In genomic region chr10:134205-134742, GRCh38 we compare ENCODE assay signal across 8 cellular contexts. TPM values are rescaled to one million over a fixed set of nuclear protein-coding genes. Genes with fewer than 3 reads are reported as not detected.
DNase-seq lines count a peak whose midpoint lies in the region; ATAC-seq and TF ChIP-seq lines count a peak whose summit lies in the region.

No MANE protein-coding gene starts in this region.

- peaks cover 16% of the 10 kb centered on the region for H3K4me1 ChIP-seq in neural progenitor cell

- H3K9me3 ChIP-seq in neural progenitor cell (ENCODE audit: low read depth) = no peaks in the 10 kb centered on the region

- H3K27ac Mint-ChIP-seq in neural progenitor cell = peak overlapping the region; percentile 98

- DNase-seq in ELF-1 (ENCODE audit: low read depth, low spot score) = peak; percentile 45
- peak in 1 of 2 experiments; percentile 61 for DNase-seq in erythroblast (lab: John Stamatoyannopoulos, UW)
- DNase-seq in neural progenitor cell (ENCODE audit: low spot score) = peak; percentile 55
- DNase-seq in activated CD4-positive, CD25-positive, alpha-beta regulatory T cell treated with anti-CD3 and anti-CD28 coated beads, Interleukin-2, amount 50 U/mL, for 72 hours = no peak
- DNase-seq in effector CD4-positive, alpha-beta T cell = no peak

- H3K4me3 ChIP-seq in neural progenitor cell = peak overlapping the region; percentile 93

- peaks cover 36% of the 10 kb centered on the region for H4K20me1 ChIP-seq in neural progenitor cell (ENCODE audit: low read depth)

- peaks cover 38% of the 10 kb centered on the region for H3K4me1 Mint-ChIP-seq in neural progenitor cell

- H3K27ac ChIP-seq in VCaP (peak overlapping the region; percentile 97), neural progenitor cell (no peak overlapping the region)

- H3K27me3 ChIP-seq in neural progenitor cell = peaks cover 20% of the 10 kb centered on the region

- peak overlapping the region; percentile 97 for H3K4me3 Mint-ChIP-seq in neural progenitor cell

- no peaks in the 10 kb centered on the region for H3F3A ChIP-seq in neural progenitor cell (ENCODE audit: low read depth)

- TF ChIP-seq CTCF in VCaP (conservative IDR thresholded peaks at IDR 0.05) = no peak
- no peak for TF ChIP-seq CTCF in neural progenitor cell (IDR thresholded peaks at IDR 0.05)

- peaks cover 8% of the 10 kb centered on the region for H3K27me3 Mint-ChIP-seq in neural progenitor cell (ENCODE audit: insufficient read depth, low read depth)

- ATAC-seq in GM19397 (IDR thresholded peaks at IDR 0.05; ENCODE audit: unreplicated experiment) = peak; percentile 13
- peak; percentile 20 for ATAC-seq in HG03460 (IDR thresholded peaks at IDR 0.05; ENCODE audit: unreplicated experiment)

- H3K9ac ChIP-seq in neural progenitor cell = peak overlapping the region; percentile 52

- H3K79me2 ChIP-seq in neural progenitor cell (ENCODE audit: low read depth) = peaks cover 55% of the 10 kb centered on the region

- H2AFZ ChIP-seq in neural progenitor cell (replicated peaks) = peak overlapping the region; percentile 98

- H3K9me3 Mint-ChIP-seq in neural progenitor cell = no peaks in the 10 kb centered on the region

- H3K4me2 ChIP-seq in neural progenitor cell = peak overlapping the region; percentile 92

- peaks cover 2% of the 10 kb centered on the region for H3K36me3 Mint-ChIP-seq in neural progenitor cell

- no peaks in the 10 kb centered on the region for H3K36me3 ChIP-seq in neural progenitor cell

- TF ChIP-seq POLR2A in erythroblast (IDR thresholded peaks at IDR 0.05; ENCODE audit: low read length) = peak; percentile 7

RNA-seq across cellular contexts. Expression of gene ZMYND11, which starts 1.0 kb away (rescaled TPM):
- total RNA-seq in neural progenitor cell (ENCODE audit: low replicate concordance) = 46.9 and 59.5 TPM in 2 replicates

Comparison
In these comparisons a context has a peak if more than half of its experiments do, and no peak if none do; other contexts are left out.
1. DNase-seq: peak in ELF-1 (single experiment) and neural progenitor cell (single experiment); none in activated CD4-positive, CD25-positive, alpha-beta regulatory T cell treated with anti-CD3 and anti-CD28 coated beads, Interleukin-2, amount 50 U/mL, for 72 hours (single experiment) and effector CD4-positive, alpha-beta T cell (single experiment).